ENCODE assay signal across 1 cellular context in genomic region chrX:25007059-25008053, GRCh38.
A peak's percentile ranks its signal among the peaks of the same experiment; 100 is the strongest.
TF ChIP-seq lines count a peak whose summit lies in the region.

No MANE protein-coding gene starts in this region.

TF ChIP-seq in K562, 482 proteins besides CTCF, POLR2A, EP300 and RAD21 (continued from another document):
- TF ChIP-seq TSHZ1 (CRISPR knock-in tag; IDR thresholded peaks at IDR 0.05): no peak
- TF ChIP-seq ZNF511 (CRISPR knock-in tag; IDR thresholded peaks at IDR 0.05): no peak
- TF ChIP-seq BCOR (IDR thresholded peaks at IDR 0.05): peak; percentile 64; the same call in 1 of the 2 replicates
- TF ChIP-seq ZNF785 (CRISPR knock-in tag; IDR thresholded peaks at IDR 0.05): no peak
- TF ChIP-seq RBM25 (IDR thresholded peaks at IDR 0.05; ENCODE audit: low read depth, low read length, severe bottlenecking): peak; percentile 74
- TF ChIP-seq KDM1A (IDR thresholded peaks at IDR 0.05): peak in 1 of 2 experiments; percentile 34; a peak in 2 of 4 replicates
- TF ChIP-seq ZNF830 (CRISPR knock-in tag; IDR thresholded peaks at IDR 0.05): no peak
TF ChIP-seq in K562: peak in this region for 3.
